ENCODE assay signal across 17 cellular contexts in the genomic region with DNA sequence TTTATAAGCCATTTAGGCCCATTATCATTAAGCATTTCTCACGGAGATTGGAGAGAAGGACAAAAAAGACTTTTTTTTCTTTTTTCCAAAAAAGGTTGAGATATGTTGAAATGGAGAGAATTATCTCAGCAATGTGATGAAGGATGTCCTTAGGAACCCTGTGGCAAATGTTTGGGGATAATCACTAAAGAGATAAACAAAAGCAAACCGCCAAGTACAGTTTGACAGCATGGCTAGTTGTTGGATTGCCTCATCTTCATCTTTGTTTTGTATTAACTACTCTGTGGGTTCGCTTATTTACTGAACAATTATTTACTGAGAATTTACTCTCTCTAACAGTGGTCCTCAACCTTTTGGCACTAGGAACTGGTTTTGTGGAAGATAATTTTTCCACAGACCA.
DNase-seq lines count a peak whose midpoint lies in the region; ATAC-seq, FAIRE-seq and TF ChIP-seq lines count a peak whose summit lies in the region.
"Had no signal": no experiment of that assay in that cellular context is flagged by ENCODE, and none has a peak within 500 bp of the region (broad histone marks: within the 10 kb centered on the region; RNA-seq: fewer than 3 reads in every experiment).

No MANE protein-coding gene starts in this region.

- H3K4me2 ChIP-seq in IMR-90 (ENCODE audit: low read depth, low read length), result no peak overlapping the region
- H3K4me2 ChIP-seq in mammary epithelial cell (ENCODE audit: insufficient read depth, low read depth, low read length), result no peak overlapping the region
- no peak overlapping the region for H3K4me2 ChIP-seq in keratinocyte (ENCODE audit: control insufficient read depth, extremely low read depth, insufficient read depth, low read depth, low read length)
- no peak overlapping the region for H3K4me2 ChIP-seq in trophoblast cell (ENCODE audit: low read length)

- H3K9me3 ChIP-seq in IMR-90 (ENCODE audit: control insufficient read depth, insufficient read depth, low read length), result no peaks in the 10 kb centered on the region
- H3K9me3 ChIP-seq in mammary epithelial cell (replicated peaks; ENCODE audit: insufficient read depth, low read length), result no peaks in the 10 kb centered on the region
- H3K9me3 ChIP-seq in keratinocyte (ENCODE audit: control insufficient read depth, low read depth, low read length), result no peaks in the 10 kb centered on the region
- H3K9me3 ChIP-seq in trophoblast cell (ENCODE audit: insufficient read depth, low read depth, low read length), result no peaks in the 10 kb centered on the region
- H3K9me3 ChIP-seq: BLaER1 treated with 17β-estradiol and CSF1 and Interleukin-3, amounts not matched to agents 10 nM and 100 nM had no signal

- H3K9ac ChIP-seq in IMR-90 (ENCODE audit: low read depth, low read length) (no peak overlapping the region), mammary epithelial cell (ENCODE audit: insufficient read depth, low read length) (no peak overlapping the region), keratinocyte (ENCODE audit: control insufficient read depth, extremely low read depth, insufficient read depth, low read length) (no peak overlapping the region), trophoblast cell (ENCODE audit: low read length) (no peak overlapping the region)
- H3K9ac ChIP-seq: BLaER1 treated with 17β-estradiol and CSF1 and Interleukin-3, amounts not matched to agents 10 nM and 100 nM had no signal

- H3K79me2 ChIP-seq in mammary epithelial cell (ENCODE audit: insufficient read depth, low read length) (no peaks in the 10 kb centered on the region), keratinocyte (ENCODE audit: control insufficient read depth, insufficient read depth, low read length) (no peaks in the 10 kb centered on the region), trophoblast cell (ENCODE audit: control insufficient read depth, insufficient read depth, low read length, poor library complexity) (no peaks in the 10 kb centered on the region)

- peak; percentile 30 for ATAC-seq in IMR-90 (ENCODE audit: low read depth)
- no peak for ATAC-seq in HG02852 (IDR thresholded peaks at IDR 0.05; ENCODE audit: unreplicated experiment)
- no peak for ATAC-seq in GM21723 (IDR thresholded peaks at IDR 0.05; ENCODE audit: unreplicated experiment)
- ATAC-seq: CD8-positive, alpha-beta T cell had no signal

- H3K79me1 ChIP-seq in IMR-90 (ENCODE audit: low read depth in 1 of 2, low read length in 2 of 2) (peaks cover 0 to 8% of the 10 kb centered on the region in 2 experiments; a peak in 1 of 4 replicates), trophoblast cell (ENCODE audit: low read length) (peaks cover 6% of the 10 kb centered on the region)

- H3K14ac ChIP-seq in IMR-90 (replicated peaks; ENCODE audit: low read depth, low read length) (no peak overlapping the region; the same call in 1 of the 2 replicates), trophoblast cell (ENCODE audit: low read length) (no peak overlapping the region)

- CTCF ChIA-PET in IMR-90 (lab: Yijun Ruan, JAX) (no interaction called here), mammary epithelial cell (lab: Charles Lee; ENCODE audit: low non-redundant PET) (no interaction called here)

- no peak overlapping the region for H4K12ac ChIP-seq in trophoblast cell (ENCODE audit: low read depth, low read length)

- H3K18ac ChIP-seq in IMR-90 (ENCODE audit: low read depth, low read length) (peak overlapping the region; percentile 37; the same call in 1 of the 2 replicates), trophoblast cell (ENCODE audit: low read length) (no peak overlapping the region)

- DNase-seq in IMR-90, result no peak
- DNase-seq in mammary epithelial cell, result no peak
- DNase-seq in keratinocyte (ENCODE audit: low read depth, low spot score), result no peak
- peak; percentile 38 to 86 for DNase-seq in trophoblast cell
- DNase-seq in cortex of kidney (lab: John Stamatoyannopoulos, UW), result no peak
- DNase-seq: Calu3; CD8-positive, alpha-beta T cell; GF-D8; HCEC 1CT; KG1; NCI-H1417; NCI-H187 treated with DMSO at 0.1 percent for 48 hours; NCI-H524; RPMI8226 had no signal

- H4K20me1 ChIP-seq in IMR-90 (ENCODE audit: insufficient read depth, low read length) (no peaks in the 10 kb centered on the region), mammary epithelial cell (ENCODE audit: insufficient read depth, low read length) (no peaks in the 10 kb centered on the region), keratinocyte (ENCODE audit: control insufficient read depth, extremely low read depth, insufficient read depth, low read length) (no peaks in the 10 kb centered on the region)
- H4K20me1 ChIP-seq: BLaER1 treated with 17β-estradiol and CSF1 and Interleukin-3, amounts not matched to agents 10 nM and 100 nM had no signal

- no CpG with 5 or more reads among the region's 3 CpGs for WGBS in IMR-90 (ENCODE audit: extremely low coverage in 2 of 2, insufficient read length in 1 of 2), 2 experiments
- 97% methylated on average over 3 of the region's 3 CpGs for WGBS in mammary epithelial cell (ENCODE audit: low coverage, missing lambda C conversion rate)
- no CpG with 5 or more reads among the region's 3 CpGs for WGBS in trophoblast cell (ENCODE audit: extremely low coverage, insufficient coverage, insufficient read length)

- intact Hi-C loops in IMR-90 (cut with micrococcal nuclease), result no loop called here
- intact Hi-C loops in mammary epithelial cell (cut with micrococcal nuclease), result no loop called here

- H2AFZ ChIP-seq in IMR-90 (replicated peaks; ENCODE audit: low read length, poor library complexity) (no peak overlapping the region), mammary epithelial cell (ENCODE audit: low read depth, low read length) (no peak overlapping the region), keratinocyte (ENCODE audit: control insufficient read depth, low read length) (no peak overlapping the region), trophoblast cell (ENCODE audit: insufficient read depth, low read length, poor library complexity) (no peak overlapping the region)

- POLR2A ChIA-PET in IMR-90 (lab: Charles Lee; ENCODE audit: unreplicated experiment), result no interaction called here

- H3K4me1 ChIP-seq in IMR-90 (ENCODE audit: control insufficient read depth, insufficient read depth, low read length) (peaks cover 6% of the 10 kb centered on the region), mammary epithelial cell (ENCODE audit: insufficient read depth, low read length) (peaks cover 18% of the 10 kb centered on the region), keratinocyte (ENCODE audit: control insufficient read depth, extremely low read depth, insufficient read depth, low read length) (peaks cover 14% of the 10 kb centered on the region), trophoblast cell (ENCODE audit: control insufficient read depth in 1 of 2, insufficient read depth in 2 of 2, low read length in 2 of 2) (peaks cover 0 to 2% of the 10 kb centered on the region in 2 experiments)

- 0 out of 2 replicates have a peak overlapping the region, but pooled peaks have one; percentile 26 for H2BK20ac ChIP-seq in IMR-90 (ENCODE audit: low read depth, low read length)

- no peak overlapping the region for H3K4me3 ChIP-seq in IMR-90 (ENCODE audit: insufficient read depth, low read depth, low read length)
- H3K4me3 ChIP-seq in mammary epithelial cell (replicated peaks in 1 of 3; ENCODE audit: insufficient read depth in 1 of 3, low read depth in 2 of 3, low read length in 3 of 3), result no peak overlapping the region
- no peak overlapping the region for H3K4me3 ChIP-seq in keratinocyte (ENCODE audit: control insufficient read depth in 2 of 3, extremely low read depth in 1 of 3, insufficient read depth in 2 of 3, low read depth in 1 of 3, low read length in 3 of 3)
- no peak overlapping the region for H3K4me3 ChIP-seq in trophoblast cell (ENCODE audit: low read depth, low read length)
- H3K4me3 ChIP-seq: BLaER1 treated with 17β-estradiol and CSF1 and Interleukin-3, amounts not matched to agents 10 nM and 100 nM had no signal

- peak overlapping the region in 1 of 2 experiments; percentile 31; a peak in 1 of 4 replicates for H4K8ac ChIP-seq in IMR-90 (ENCODE audit: low read depth in 2 of 2, low read length in 2 of 2)
- no peak overlapping the region for H4K8ac ChIP-seq in trophoblast cell (ENCODE audit: low read depth, low read length)

- H3K23ac ChIP-seq in IMR-90 (ENCODE audit: low read depth, low read length), result no peak overlapping the region
- H3K23ac ChIP-seq in trophoblast cell (ENCODE audit: low read length), result no peak overlapping the region

- H3K27ac ChIP-seq in IMR-90 (ENCODE audit: insufficient read depth, low read length) (peak overlapping the region; percentile 24; the same call in 1 of the 2 replicates), mammary epithelial cell (ENCODE audit: insufficient read depth, low read depth, low read length) (peak overlapping the region; percentile 89), keratinocyte (ENCODE audit: control insufficient read depth, insufficient read depth, low read length) (peak overlapping the region; percentile 87), trophoblast cell (ENCODE audit: low read depth, low read length) (no peak overlapping the region)
- H3K27ac ChIP-seq: BLaER1 treated with 17β-estradiol and CSF1 and Interleukin-3, amounts not matched to agents 10 nM and 100 nM had no signal

- H3K27me3 ChIP-seq in IMR-90 (ENCODE audit: control insufficient read depth, insufficient read depth, low read length) (no peaks in the 10 kb centered on the region), mammary epithelial cell (ENCODE audit: insufficient read depth, low read length) (no peaks in the 10 kb centered on the region), keratinocyte (ENCODE audit: control insufficient read depth, extremely low read depth, insufficient read depth, low read length) (no peaks in the 10 kb centered on the region), trophoblast cell (ENCODE audit: insufficient read depth, low read length) (no peaks in the 10 kb centered on the region)
- H3K27me3 ChIP-seq: BLaER1 treated with 17β-estradiol and CSF1 and Interleukin-3, amounts not matched to agents 10 nM and 100 nM had no signal

- H4K91ac ChIP-seq in IMR-90 (ENCODE audit: insufficient read depth, low read depth, low read length) (no peak overlapping the region), trophoblast cell (ENCODE audit: low read depth, low read length) (no peak overlapping the region)

- no TSS peak for BruUV-seq in IMR-90 (replicated peaks; lab: Mats Ljungman, UMichigan)
- no TSS peak for BruUV-seq in mammary epithelial cell (replicated peaks; lab: Mats Ljungman, UMichigan)

- H3K36me3 ChIP-seq in IMR-90 (ENCODE audit: control insufficient read depth, insufficient read depth, low read length) (peaks cover 10% of the 10 kb centered on the region), mammary epithelial cell (ENCODE audit: insufficient read depth, low read length) (peaks cover 9% of the 10 kb centered on the region), keratinocyte (ENCODE audit: control insufficient read depth in 2 of 2, extremely low read depth in 1 of 2, insufficient read depth in 2 of 2, low read length in 2 of 2) (peaks cover 2 to 3% of the 10 kb centered on the region in 2 experiments), trophoblast cell (ENCODE audit: control insufficient read depth in 1 of 2, insufficient read depth in 2 of 2, low read length in 2 of 2) (peaks cover 0 to 3% of the 10 kb centered on the region in 2 experiments)

- in situ Hi-C loops in IMR-90 (cut with MboI; ENCODE audit: low sequenced_read_pairs) (no loop called here), mammary epithelial cell (cut with MboI; ENCODE audit: low sequenced_read_pairs in 2 of 2) (no loop called here)

- peaks cover 6% of the 10 kb centered on the region; the same call in 1 of the 2 replicates for H3K9me1 ChIP-seq in IMR-90 (ENCODE audit: insufficient read depth, low read length)
- H3K9me1 ChIP-seq in keratinocyte (ENCODE audit: control insufficient read depth, extremely low read depth, insufficient read depth, low read length), result no peaks in the 10 kb centered on the region

- TF ChIP-seq CTCF in IMR-90 (conservative IDR thresholded peaks at IDR 0.05; ENCODE audit: low read depth, low read length), result no peak
- no peak for TF ChIP-seq CTCF in mammary epithelial cell (conservative IDR thresholded peaks at IDR 0.05 in 1 of 2, IDR thresholded peaks at IDR 0.05 in 1 of 2; ENCODE audit: extremely low read depth in 1 of 2, insufficient read depth in 1 of 2, low read depth in 1 of 2, low read length in 2 of 2)
- no peak for TF ChIP-seq CTCF in keratinocyte (optimal IDR thresholded peaks at IDR 0.05 in 1 of 3, IDR thresholded peaks at IDR 0.05 in 1 of 3, conservative IDR thresholded peaks at IDR 0.05 in 1 of 3; ENCODE audit: extremely low read depth in 1 of 3, insufficient read depth in 2 of 3, low read length in 3 of 3)

- H2AK5ac ChIP-seq in IMR-90 (ENCODE audit: low read depth, low read length) (no peak overlapping the region), trophoblast cell (ENCODE audit: low read length) (no peak overlapping the region)

- peak overlapping the region; percentile 48; the same call in 1 of the 2 replicates for H2BK120ac ChIP-seq in IMR-90 (ENCODE audit: low read depth, low read length)
- no peak overlapping the region for H2BK120ac ChIP-seq in trophoblast cell (ENCODE audit: insufficient read depth, low read length, poor library complexity)

- no peak overlapping the region for H2AK9ac ChIP-seq in IMR-90 (replicated peaks; ENCODE audit: low read depth, low read length, poor library complexity)

- H2BK15ac ChIP-seq in IMR-90 (ENCODE audit: low read depth, low read length), result no peak overlapping the region

- no peak for TF ChIP-seq RAD21 in IMR-90 (IDR thresholded peaks at IDR 0.05; ENCODE audit: low read length)

- H3K56ac ChIP-seq in IMR-90 (ENCODE audit: extremely low read depth, insufficient read depth, low read length), result no peak overlapping the region

- H2BK5ac ChIP-seq in IMR-90 (ENCODE audit: low read depth, low read length, poor library complexity, severe bottlenecking) (peak overlapping the region; percentile 64), trophoblast cell (ENCODE audit: low read depth, low read length, poor library complexity) (no peak overlapping the region)

- H3K4ac ChIP-seq in IMR-90 (ENCODE audit: low read depth, low read length) (no peak overlapping the region), trophoblast cell (ENCODE audit: low read depth, low read length) (no peak overlapping the region)

- H4K5ac ChIP-seq in IMR-90 (ENCODE audit: low read depth, low read length), result peak overlapping the region; percentile 16; the same call in 1 of the 2 replicates

- no peak for TF ChIP-seq POLR2A in IMR-90 (IDR thresholded peaks at IDR 0.05; ENCODE audit: low read depth, low read length)

- dilution Hi-C loops in IMR-90 (cut with HindIII; ENCODE audit: low sequenced_read_pairs, unreplicated experiment) (no loop called here), mammary epithelial cell (cut with HindIII; ENCODE audit: low sequenced_read_pairs) (no loop called here), keratinocyte (cut with MboI; ENCODE audit: extremely low pct_ligation_motif_present, low sequenced_read_pairs) (no loop called here)

- peak; percentile 49 for FAIRE-seq in keratinocyte (lab: Jason Lieb, UNC)

- H2BK12ac ChIP-seq in trophoblast cell (ENCODE audit: low read length), result no peak overlapping the region

Comparison
In these comparisons a context has a peak if more than half of its experiments do, and no peak if none do; other contexts are left out.
1. DNase-seq: peak in trophoblast cell (2 of 2); none in IMR-90 (single experiment), mammary epithelial cell (single experiment), keratinocyte (single experiment) and cortex of kidney (single experiment).